ENCODE assay signal across 13 cellular contexts in the genomic region with DNA sequence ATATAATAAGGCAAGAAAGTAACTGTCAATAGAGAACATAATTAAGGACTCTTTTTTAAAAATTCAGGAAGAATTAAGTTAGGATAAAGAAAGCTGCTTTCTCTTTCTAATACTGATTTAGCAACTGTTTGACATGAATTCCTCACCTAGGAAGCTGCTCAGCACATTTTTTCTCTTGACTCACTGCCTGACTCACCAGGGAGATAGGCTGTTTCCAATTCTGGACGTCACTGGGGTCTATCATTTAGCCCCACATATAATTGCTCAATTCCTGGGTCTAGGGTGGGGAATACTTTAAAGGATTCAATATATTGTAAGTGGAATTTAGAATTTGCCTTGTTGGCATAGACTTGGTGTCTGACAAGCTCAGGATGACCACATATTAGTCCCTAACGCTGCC. TPM values are rescaled to one million over a fixed set of nuclear protein-coding genes. Genes with fewer than 3 reads are reported as not detected.
A peak's percentile ranks its signal among the peaks of the same experiment; 100 is the strongest.
DNase-seq lines count a peak whose midpoint lies in the region; ATAC-seq and TF ChIP-seq lines count a peak whose summit lies in the region.
"Had no signal": no experiment of that assay in that cellular context is flagged by ENCODE, and none has a peak within 500 bp of the region (broad histone marks: within the 10 kb centered on the region; RNA-seq: fewer than 3 reads in every experiment).

No MANE protein-coding gene starts in this region.

- H3K4me3 ChIP-seq in epithelial cell of esophagus (ENCODE audit: low read length), result no peak overlapping the region

- no peaks in the 10 kb centered on the region for H3K27me3 Mint-ChIP-seq in mesothelial cell of epicardium (ENCODE audit: low read depth)
- H3K27me3 Mint-ChIP-seq: stimulated activated naive CD8-positive, alpha-beta T cell treated with anti-CD3 and anti-CD28 coated beads, Interleukin-15, amount 100 ng/mL, for 72 hours had no signal

- H3K4me1 Mint-ChIP-seq in mesothelial cell of epicardium, result peaks cover 20% of the 10 kb centered on the region
- H3K4me1 Mint-ChIP-seq: memory B cell had no signal

- H3K27ac Mint-ChIP-seq in mesothelial cell of epicardium, result peak overlapping the region; percentile 14
- H3K27ac Mint-ChIP-seq: CD8-positive, alpha-beta T cell; memory B cell; stimulated activated naive CD8-positive, alpha-beta T cell treated with anti-CD3 and anti-CD28 coated beads, Interleukin-15, amount 100 ng/mL, for 72 hours had no signal

- DNase-seq in AG08396 (ENCODE audit: low spot score) (peak; percentile 76), M059J (ENCODE audit: low read depth) (peak; percentile 77), epithelial cell of esophagus (ENCODE audit: low read depth) (peak; percentile 80), mesothelial cell of epicardium (ENCODE audit: low spot score in 2 of 2, unreplicated experiment in 2 of 2) (no peak), posterior cingulate gyrus (no peak)
- DNase-seq in activated effector memory CD4-positive, alpha-beta T cell treated with Interleukin-2 at 50 U/mL for 16 hours, result no peak
- no peak for DNase-seq in effector CD4-positive, alpha-beta T cell
- DNase-seq: CD8-positive, alpha-beta T cell; effector memory CD4-positive, alpha-beta T cell; NCI-H1436; stimulated activated naive CD8-positive, alpha-beta T cell treated with anti-CD3 and anti-CD28 coated beads, Interleukin-15, amount 100 ng/mL, for 72 hours had no signal

- H3K36me3 Mint-ChIP-seq in mesothelial cell of epicardium, result no peaks in the 10 kb centered on the region
- H3K36me3 Mint-ChIP-seq: CD8-positive, alpha-beta T cell; memory B cell had no signal

- intact Hi-C loops in posterior cingulate gyrus (cut with DNase I), result no loop called here

- ATAC-seq in GM19467 (IDR thresholded peaks at IDR 0.05; ENCODE audit: unreplicated experiment), result no peak
- ATAC-seq: CD8-positive, alpha-beta T cell; stimulated activated naive CD8-positive, alpha-beta T cell treated with anti-CD3 and anti-CD28 coated beads, Interleukin-15, amount 100 ng/mL, for 72 hours had no signal

- no peak overlapping the region for H3K4me3 Mint-ChIP-seq in mesothelial cell of epicardium
- H3K4me3 Mint-ChIP-seq: CD8-positive, alpha-beta T cell; memory B cell; stimulated activated naive CD8-positive, alpha-beta T cell treated with anti-CD3 and anti-CD28 coated beads, Interleukin-15, amount 100 ng/mL, for 72 hours had no signal

- H3K9me3 Mint-ChIP-seq in mesothelial cell of epicardium, result peaks cover 3% of the 10 kb centered on the region
- H3K9me3 Mint-ChIP-seq: CD8-positive, alpha-beta T cell; memory B cell had no signal

- TF ChIP-seq CTCF in epithelial cell of esophagus (IDR thresholded peaks at IDR 0.05; ENCODE audit: insufficient read depth, low read depth, low read length, missing control alignments) (no peak), mesothelial cell of epicardium (IDR thresholded peaks at IDR 0.05; ENCODE audit: unreplicated experiment) (no peak)

RNA-seq across cellular contexts. Expression of gene UGP2, which starts 50.8 kb away (rescaled TPM):
- 98.4 and 125 TPM in 2 replicates for total RNA-seq in M059J (2014; rRNA removed; shearing (Covaris generic))
- 92.6 to 99.1 TPM (median 96.7 TPM) in 3 replicates for total RNA-seq in mesothelial cell of epicardium

Comparison
In these comparisons a context has a peak if more than half of its experiments do, and no peak if none do; other contexts are left out.
1. DNase-seq: peak in AG08396 (single experiment), M059J (single experiment) and epithelial cell of esophagus (single experiment); none in mesothelial cell of epicardium (0 of 2), activated effector memory CD4-positive, alpha-beta T cell treated with Interleukin-2 at 50 U/mL for 16 hours (single experiment), posterior cingulate gyrus (0 of 10) and effector CD4-positive, alpha-beta T cell (single experiment).